Comparison of ENCODE assay signal across 8 cellular contexts in the genomic region with DNA sequence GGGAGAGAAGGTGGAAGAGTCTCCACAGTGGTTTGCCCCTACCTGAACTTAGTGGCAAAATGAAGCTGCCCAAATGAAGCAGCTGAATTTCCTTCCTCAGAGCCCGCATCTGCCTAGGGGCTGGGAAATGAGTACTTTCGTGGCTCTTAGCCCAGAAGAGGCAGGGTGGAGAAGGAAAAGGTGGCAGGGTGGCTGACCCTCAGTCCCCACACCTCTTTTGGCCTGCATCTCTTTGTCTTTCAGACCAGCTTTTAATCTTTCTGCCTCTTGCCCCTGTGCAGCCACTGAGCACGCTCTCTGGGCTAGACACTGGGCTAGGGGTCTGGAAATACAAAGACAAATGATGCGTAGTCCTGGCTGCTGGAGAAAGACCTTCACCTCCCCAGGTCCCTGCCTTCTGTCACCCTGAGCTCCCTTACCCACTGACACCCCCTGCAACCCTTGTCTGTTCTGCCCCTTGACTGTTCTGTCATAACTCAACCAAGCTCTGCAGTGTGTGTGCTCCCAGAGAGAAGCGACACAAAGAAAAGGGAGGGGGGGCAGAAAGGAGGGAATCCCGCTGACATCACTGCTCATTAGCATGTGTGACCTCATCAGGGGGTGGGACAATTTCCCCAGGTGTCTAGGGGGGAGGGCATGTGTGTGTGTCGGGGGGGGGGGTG. TPM values are rescaled to one million over a fixed set of nuclear protein-coding genes. Genes with fewer than 3 reads are reported as not detected.
A peak's percentile ranks its signal among the peaks of the same experiment; 100 is the strongest.
DNase-seq lines count a peak whose midpoint lies in the region; ATAC-seq and TF ChIP-seq lines count a peak whose summit lies in the region.

No MANE protein-coding gene starts in this region.

- no peak overlapping the region for H3K4me3 Mint-ChIP-seq in endothelial cell (ENCODE audit: unreplicated experiment)

- no peaks in the 10 kb centered on the region for H3K9me3 Mint-ChIP-seq in endothelial cell (ENCODE audit: unreplicated experiment)

- H3K4me3 ChIP-seq in SJCRH30: no peak overlapping the region

- peaks cover 26% of the 10 kb centered on the region for H3K36me3 Mint-ChIP-seq in endothelial cell (ENCODE audit: low read depth, unreplicated experiment)

- peak; percentile 33 for DNase-seq in stimulated activated CD8-positive, alpha-beta memory T cell treated with anti-CD3 and anti-CD28 coated beads, Interleukin-12 subunit alpha, Interleukin-12 subunit beta, amount 100 ng/mL, for 4 hours (ENCODE audit: low read depth)
- DNase-seq in stimulated activated CD8-positive, alpha-beta memory T cell treated with anti-CD3 and anti-CD28 coated beads, Interleukin-4, amount 100 ng/mL, for 48 hours: no peak
- DNase-seq in SJCRH30: peak; percentile 54 to 60
- peak; percentile 24 for DNase-seq in endothelial cell (ENCODE audit: low spot score)
- DNase-seq in nucleus accumbens (lab: John Stamatoyannopoulos, UW): peak in 41 of 56 donors; percentile 9 to 87 (median 53)
- DNase-seq in KG1 (lab: John Stamatoyannopoulos, UW): no peak

- no peaks in the 10 kb centered on the region for H3K27me3 ChIP-seq in SJCRH30

- no peak for TF ChIP-seq CTCF in endothelial cell (IDR thresholded peaks at IDR 0.05; ENCODE audit: unreplicated experiment)

- no peaks in the 10 kb centered on the region for H3K9me3 ChIP-seq in SJCRH30 (replicated peaks)

- no peaks in the 10 kb centered on the region for H3K36me3 ChIP-seq in SJCRH30

- H3K27ac Mint-ChIP-seq in endothelial cell (ENCODE audit: unreplicated experiment): peak overlapping the region; percentile 70

- ATAC-seq in GM21526 (IDR thresholded peaks at IDR 0.05; ENCODE audit: low FRiP score, unreplicated experiment) (no peak), GM18861 (IDR thresholded peaks at IDR 0.05; ENCODE audit: unreplicated experiment) (no peak)

- peaks cover 32% of the 10 kb centered on the region for H3K27me3 Mint-ChIP-seq in endothelial cell (ENCODE audit: unreplicated experiment)

- no peak overlapping the region for H3K27ac ChIP-seq in SJCRH30

- peaks cover 4% of the 10 kb centered on the region for H3K4me1 ChIP-seq in SJCRH30

- H3K4me1 Mint-ChIP-seq in endothelial cell (ENCODE audit: unreplicated experiment): peaks cover 39% of the 10 kb centered on the region

RNA-seq across cellular contexts. Expression of a gene that starts 0.4 kb away (rescaled TPM):
- total RNA-seq in SJCRH30 (2014; rRNA removed; shearing (Covaris generic)): not detected in 2 replicates
- 0.36 TPM for total RNA-seq in endothelial cell (ENCODE audit: unreplicated experiment)

RNA-seq across cellular contexts. Expression of a gene that starts 11.1 kb away (rescaled TPM):
- total RNA-seq in SJCRH30 (2014; rRNA removed; shearing (Covaris generic)): 12.2 and 12.5 TPM in 2 replicates
- total RNA-seq in endothelial cell (ENCODE audit: unreplicated experiment): 105 TPM

RNA-seq across cellular contexts. Expression of a gene that starts 36.3 kb away (rescaled TPM):
- total RNA-seq in SJCRH30 (2014; rRNA removed; shearing (Covaris generic)): 83.8 and 92.9 TPM in 2 replicates
- 52.4 TPM for total RNA-seq in endothelial cell (ENCODE audit: unreplicated experiment)

RNA-seq across cellular contexts. Expression of a gene that starts 46.3 kb away (rescaled TPM):
- 96.7 and 98.7 TPM in 2 replicates for total RNA-seq in SJCRH30 (2014; rRNA removed; shearing (Covaris generic))
- 819 TPM for total RNA-seq in endothelial cell (ENCODE audit: unreplicated experiment)

RNA-seq across cellular contexts. Expression of a gene that starts 46.5 kb away (rescaled TPM):
- 104 and 113 TPM in 2 replicates for total RNA-seq in SJCRH30 (2014; rRNA removed; shearing (Covaris generic))
- total RNA-seq in endothelial cell (ENCODE audit: unreplicated experiment): 57.9 TPM

Comparison
In these comparisons a context has a peak if more than half of its experiments do, and no peak if none do; other contexts are left out.
1. DNase-seq: peak in stimulated activated CD8-positive, alpha-beta memory T cell treated with anti-CD3 and anti-CD28 coated beads, Interleukin-12 subunit alpha, Interleukin-12 subunit beta, amount 100 ng/mL, for 4 hours (single experiment), SJCRH30 (2 of 2), endothelial cell (single experiment) and nucleus accumbens (41 of 56); none in stimulated activated CD8-positive, alpha-beta memory T cell treated with anti-CD3 and anti-CD28 coated beads, Interleukin-4, amount 100 ng/mL, for 48 hours (single experiment) and KG1 (single experiment).